1 cellular context compared by ENCODE assay signal in genomic region chr2:10762651-10763460, GRCh38.
TF ChIP-seq lines count a peak whose summit lies in the region.

No MANE protein-coding gene starts in this region.

TF ChIP-seq in K562, 482 proteins besides CTCF, POLR2A, EP300 and RAD21 (continued from another document):
- TF ChIP-seq VEZF1 (CRISPR knock-in tag; IDR thresholded peaks at IDR 0.05) (peak; percentile 32; the same call in 1 of the 2 replicates), MNT (conservative IDR thresholded peaks at IDR 0.05) (peak in 1 of 2 experiments; percentile 74; a peak in 3 of 4 replicates), ZNF263 (CRISPR knock-in tag; IDR thresholded peaks at IDR 0.05; ENCODE audit: borderline replicate concordance) (peak; percentile 98), GABPA (tag; conservative IDR thresholded peaks at IDR 0.05; ENCODE audit: low read depth) (no peak), ATF7 (IDR thresholded peaks at IDR 0.05) (0 out of 2 replicates have a peak, but pooled peaks have one; percentile 20), SIRT6 (IDR thresholded peaks at IDR 0.05; ENCODE audit: low read depth, low read length) (no peak), CXXC5 (CRISPR knock-in tag; IDR thresholded peaks at IDR 0.05) (no peak), EGR1 (conservative IDR thresholded peaks at IDR 0.05) (peak; percentile 88), BHLHE40 (IDR thresholded peaks at IDR 0.05; ENCODE audit: low read length) (peak; percentile 67; the same call in 1 of the 2 replicates), KLF1 (tag; IDR thresholded peaks at IDR 0.05) (no peak), ZC3H11A (IDR thresholded peaks at IDR 0.05; ENCODE audit: low read depth, low read length) (no peak), ZFP1 (CRISPR knock-in tag; IDR thresholded peaks at IDR 0.05) (no peak), SMARCA4 (IDR thresholded peaks at IDR 0.05) (no peak), BRF2 (IDR thresholded peaks at IDR 0.05; ENCODE audit: borderline replicate concordance, insufficient read depth, insufficient read length) (no peak), L3MBTL2 (IDR thresholded peaks at IDR 0.05) (peak; percentile 32; the same call in 1 of the 2 replicates), KLF16 (IDR thresholded peaks at IDR 0.05) (peak; percentile 31; the same call in 1 of the 2 replicates), MAZ (CRISPR knock-in tag; conservative IDR thresholded peaks at IDR 0.05 in 1 of 2, IDR thresholded peaks at IDR 0.05 in 1 of 2) (0 out of 4 replicates have a peak, but pooled peaks of 1 of the 2 experiments have one; percentile 12), ZFP36 (IDR thresholded peaks at IDR 0.05; ENCODE audit: low read depth, low read length, partially characterized antibody) (peak; percentile 6), ZNF445 (CRISPR knock-in tag; IDR thresholded peaks at IDR 0.05; ENCODE audit: low read depth) (no peak), ATF1 (CRISPR knock-in tag; IDR thresholded peaks at IDR 0.05) (no peak), ATF1 (tag; IDR thresholded peaks at IDR 0.05) (peak; percentile 45; the same call in 1 of the 2 replicates)
- TF ChIP-seq, protein P1, sequence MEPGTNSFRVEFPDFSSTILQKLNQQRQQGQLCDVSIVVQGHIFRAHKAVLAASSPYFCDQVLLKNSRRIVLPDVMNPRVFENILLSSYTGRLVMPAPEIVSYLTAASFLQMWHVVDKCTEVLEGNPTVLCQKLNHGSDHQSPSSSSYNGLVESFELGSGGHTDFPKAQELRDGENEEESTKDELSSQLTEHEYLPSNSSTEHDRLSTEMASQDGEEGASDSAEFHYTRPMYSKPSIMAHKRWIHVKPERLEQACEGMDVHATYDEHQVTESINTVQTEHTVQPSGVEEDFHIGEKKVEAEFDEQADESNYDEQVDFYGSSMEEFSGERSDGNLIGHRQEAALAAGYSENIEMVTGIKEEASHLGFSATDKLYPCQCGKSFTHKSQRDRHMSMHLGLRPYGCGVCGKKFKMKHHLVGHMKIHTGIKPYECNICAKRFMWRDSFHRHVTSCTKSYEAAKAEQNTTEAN (CRISPR knock-in tag; IDR thresholded peaks at IDR 0.05): no peak
- TF ChIP-seq, protein P2, sequence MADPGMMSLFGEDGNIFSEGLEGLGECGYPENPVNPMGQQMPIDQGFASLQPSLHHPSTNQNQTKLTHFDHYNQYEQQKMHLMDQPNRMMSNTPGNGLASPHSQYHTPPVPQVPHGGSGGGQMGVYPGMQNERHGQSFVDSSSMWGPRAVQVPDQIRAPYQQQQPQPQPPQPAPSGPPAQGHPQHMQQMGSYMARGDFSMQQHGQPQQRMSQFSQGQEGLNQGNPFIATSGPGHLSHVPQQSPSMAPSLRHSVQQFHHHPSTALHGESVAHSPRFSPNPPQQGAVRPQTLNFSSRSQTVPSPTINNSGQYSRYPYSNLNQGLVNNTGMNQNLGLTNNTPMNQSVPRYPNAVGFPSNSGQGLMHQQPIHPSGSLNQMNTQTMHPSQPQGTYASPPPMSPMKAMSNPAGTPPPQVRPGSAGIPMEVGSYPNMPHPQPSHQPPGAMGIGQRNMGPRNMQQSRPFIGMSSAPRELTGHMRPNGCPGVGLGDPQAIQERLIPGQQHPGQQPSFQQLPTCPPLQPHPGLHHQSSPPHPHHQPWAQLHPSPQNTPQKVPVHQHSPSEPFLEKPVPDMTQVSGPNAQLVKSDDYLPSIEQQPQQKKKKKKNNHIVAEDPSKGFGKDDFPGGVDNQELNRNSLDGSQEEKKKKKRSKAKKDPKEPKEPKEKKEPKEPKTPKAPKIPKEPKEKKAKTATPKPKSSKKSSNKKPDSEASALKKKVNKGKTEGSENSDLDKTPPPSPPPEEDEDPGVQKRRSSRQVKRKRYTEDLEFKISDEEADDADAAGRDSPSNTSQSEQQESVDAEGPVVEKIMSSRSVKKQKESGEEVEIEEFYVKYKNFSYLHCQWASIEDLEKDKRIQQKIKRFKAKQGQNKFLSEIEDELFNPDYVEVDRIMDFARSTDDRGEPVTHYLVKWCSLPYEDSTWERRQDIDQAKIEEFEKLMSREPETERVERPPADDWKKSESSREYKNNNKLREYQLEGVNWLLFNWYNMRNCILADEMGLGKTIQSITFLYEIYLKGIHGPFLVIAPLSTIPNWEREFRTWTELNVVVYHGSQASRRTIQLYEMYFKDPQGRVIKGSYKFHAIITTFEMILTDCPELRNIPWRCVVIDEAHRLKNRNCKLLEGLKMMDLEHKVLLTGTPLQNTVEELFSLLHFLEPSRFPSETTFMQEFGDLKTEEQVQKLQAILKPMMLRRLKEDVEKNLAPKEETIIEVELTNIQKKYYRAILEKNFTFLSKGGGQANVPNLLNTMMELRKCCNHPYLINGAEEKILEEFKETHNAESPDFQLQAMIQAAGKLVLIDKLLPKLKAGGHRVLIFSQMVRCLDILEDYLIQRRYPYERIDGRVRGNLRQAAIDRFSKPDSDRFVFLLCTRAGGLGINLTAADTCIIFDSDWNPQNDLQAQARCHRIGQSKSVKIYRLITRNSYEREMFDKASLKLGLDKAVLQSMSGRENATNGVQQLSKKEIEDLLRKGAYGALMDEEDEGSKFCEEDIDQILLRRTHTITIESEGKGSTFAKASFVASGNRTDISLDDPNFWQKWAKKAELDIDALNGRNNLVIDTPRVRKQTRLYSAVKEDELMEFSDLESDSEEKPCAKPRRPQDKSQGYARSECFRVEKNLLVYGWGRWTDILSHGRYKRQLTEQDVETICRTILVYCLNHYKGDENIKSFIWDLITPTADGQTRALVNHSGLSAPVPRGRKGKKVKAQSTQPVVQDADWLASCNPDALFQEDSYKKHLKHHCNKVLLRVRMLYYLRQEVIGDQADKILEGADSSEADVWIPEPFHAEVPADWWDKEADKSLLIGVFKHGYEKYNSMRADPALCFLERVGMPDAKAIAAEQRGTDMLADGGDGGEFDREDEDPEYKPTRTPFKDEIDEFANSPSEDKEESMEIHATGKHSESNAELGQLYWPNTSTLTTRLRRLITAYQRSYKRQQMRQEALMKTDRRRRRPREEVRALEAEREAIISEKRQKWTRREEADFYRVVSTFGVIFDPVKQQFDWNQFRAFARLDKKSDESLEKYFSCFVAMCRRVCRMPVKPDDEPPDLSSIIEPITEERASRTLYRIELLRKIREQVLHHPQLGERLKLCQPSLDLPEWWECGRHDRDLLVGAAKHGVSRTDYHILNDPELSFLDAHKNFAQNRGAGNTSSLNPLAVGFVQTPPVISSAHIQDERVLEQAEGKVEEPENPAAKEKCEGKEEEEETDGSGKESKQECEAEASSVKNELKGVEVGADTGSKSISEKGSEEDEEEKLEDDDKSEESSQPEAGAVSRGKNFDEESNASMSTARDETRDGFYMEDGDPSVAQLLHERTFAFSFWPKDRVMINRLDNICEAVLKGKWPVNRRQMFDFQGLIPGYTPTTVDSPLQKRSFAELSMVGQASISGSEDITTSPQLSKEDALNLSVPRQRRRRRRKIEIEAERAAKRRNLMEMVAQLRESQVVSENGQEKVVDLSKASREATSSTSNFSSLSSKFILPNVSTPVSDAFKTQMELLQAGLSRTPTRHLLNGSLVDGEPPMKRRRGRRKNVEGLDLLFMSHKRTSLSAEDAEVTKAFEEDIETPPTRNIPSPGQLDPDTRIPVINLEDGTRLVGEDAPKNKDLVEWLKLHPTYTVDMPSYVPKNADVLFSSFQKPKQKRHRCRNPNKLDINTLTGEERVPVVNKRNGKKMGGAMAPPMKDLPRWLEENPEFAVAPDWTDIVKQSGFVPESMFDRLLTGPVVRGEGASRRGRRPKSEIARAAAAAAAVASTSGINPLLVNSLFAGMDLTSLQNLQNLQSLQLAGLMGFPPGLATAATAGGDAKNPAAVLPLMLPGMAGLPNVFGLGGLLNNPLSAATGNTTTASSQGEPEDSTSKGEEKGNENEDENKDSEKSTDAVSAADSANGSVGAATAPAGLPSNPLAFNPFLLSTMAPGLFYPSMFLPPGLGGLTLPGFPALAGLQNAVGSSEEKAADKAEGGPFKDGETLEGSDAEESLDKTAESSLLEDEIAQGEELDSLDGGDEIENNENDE (IDR thresholded peaks at IDR 0.05; ENCODE audit: low read depth, low read length): no peak
- TF ChIP-seq, protein P3, sequence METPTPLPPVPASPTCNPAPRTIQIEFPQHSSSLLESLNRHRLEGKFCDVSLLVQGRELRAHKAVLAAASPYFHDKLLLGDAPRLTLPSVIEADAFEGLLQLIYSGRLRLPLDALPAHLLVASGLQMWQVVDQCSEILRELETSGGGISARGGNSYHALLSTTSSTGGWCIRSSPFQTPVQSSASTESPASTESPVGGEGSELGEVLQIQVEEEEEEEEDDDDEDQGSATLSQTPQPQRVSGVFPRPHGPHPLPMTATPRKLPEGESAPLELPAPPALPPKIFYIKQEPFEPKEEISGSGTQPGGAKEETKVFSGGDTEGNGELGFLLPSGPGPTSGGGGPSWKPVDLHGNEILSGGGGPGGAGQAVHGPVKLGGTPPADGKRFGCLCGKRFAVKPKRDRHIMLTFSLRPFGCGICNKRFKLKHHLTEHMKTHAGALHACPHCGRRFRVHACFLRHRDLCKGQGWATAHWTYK (CRISPR knock-in tag; IDR thresholded peaks at IDR 0.05): no peak
- TF ChIP-seq, protein P4, sequence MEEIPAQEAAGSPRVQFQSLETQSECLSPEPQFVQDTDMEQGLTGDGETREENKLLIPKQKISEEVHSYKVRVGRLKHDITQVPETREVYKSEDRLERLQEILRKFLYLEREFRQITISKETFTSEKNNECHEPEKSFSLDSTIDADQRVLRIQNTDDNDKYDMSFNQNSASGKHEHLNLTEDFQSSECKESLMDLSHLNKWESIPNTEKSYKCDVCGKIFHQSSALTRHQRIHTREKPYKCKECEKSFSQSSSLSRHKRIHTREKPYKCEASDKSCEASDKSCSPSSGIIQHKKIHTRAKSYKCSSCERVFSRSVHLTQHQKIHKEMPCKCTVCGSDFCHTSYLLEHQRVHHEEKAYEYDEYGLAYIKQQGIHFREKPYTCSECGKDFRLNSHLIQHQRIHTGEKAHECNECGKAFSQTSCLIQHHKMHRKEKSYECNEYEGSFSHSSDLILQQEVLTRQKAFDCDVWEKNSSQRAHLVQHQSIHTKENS (CRISPR knock-in tag; IDR thresholded peaks at IDR 0.05): no peak
- TF ChIP-seq, protein P5, sequence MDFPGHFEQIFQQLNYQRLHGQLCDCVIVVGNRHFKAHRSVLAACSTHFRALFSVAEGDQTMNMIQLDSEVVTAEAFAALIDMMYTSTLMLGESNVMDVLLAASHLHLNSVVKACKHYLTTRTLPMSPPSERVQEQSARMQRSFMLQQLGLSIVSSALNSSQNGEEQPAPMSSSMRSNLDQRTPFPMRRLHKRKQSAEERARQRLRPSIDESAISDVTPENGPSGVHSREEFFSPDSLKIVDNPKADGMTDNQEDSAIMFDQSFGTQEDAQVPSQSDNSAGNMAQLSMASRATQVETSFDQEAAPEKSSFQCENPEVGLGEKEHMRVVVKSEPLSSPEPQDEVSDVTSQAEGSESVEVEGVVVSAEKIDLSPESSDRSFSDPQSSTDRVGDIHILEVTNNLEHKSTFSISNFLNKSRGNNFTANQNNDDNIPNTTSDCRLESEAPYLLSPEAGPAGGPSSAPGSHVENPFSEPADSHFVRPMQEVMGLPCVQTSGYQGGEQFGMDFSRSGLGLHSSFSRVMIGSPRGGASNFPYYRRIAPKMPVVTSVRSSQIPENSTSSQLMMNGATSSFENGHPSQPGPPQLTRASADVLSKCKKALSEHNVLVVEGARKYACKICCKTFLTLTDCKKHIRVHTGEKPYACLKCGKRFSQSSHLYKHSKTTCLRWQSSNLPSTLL (IDR thresholded peaks at IDR 0.05): no peak
- TF ChIP-seq, protein P6, sequence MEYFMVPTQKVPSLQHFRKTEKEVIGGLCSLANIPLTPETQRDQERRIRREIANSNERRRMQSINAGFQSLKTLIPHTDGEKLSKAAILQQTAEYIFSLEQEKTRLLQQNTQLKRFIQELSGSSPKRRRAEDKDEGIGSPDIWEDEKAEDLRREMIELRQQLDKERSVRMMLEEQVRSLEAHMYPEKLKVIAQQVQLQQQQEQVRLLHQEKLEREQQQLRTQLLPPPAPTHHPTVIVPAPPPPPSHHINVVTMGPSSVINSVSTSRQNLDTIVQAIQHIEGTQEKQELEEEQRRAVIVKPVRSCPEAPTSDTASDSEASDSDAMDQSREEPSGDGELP (CRISPR knock-in tag; IDR thresholded peaks at IDR 0.05; ENCODE audit: borderline replicate concordance): peak; percentile 53; the same call in 1 of the 2 replicates
- TF ChIP-seq, protein P7, sequence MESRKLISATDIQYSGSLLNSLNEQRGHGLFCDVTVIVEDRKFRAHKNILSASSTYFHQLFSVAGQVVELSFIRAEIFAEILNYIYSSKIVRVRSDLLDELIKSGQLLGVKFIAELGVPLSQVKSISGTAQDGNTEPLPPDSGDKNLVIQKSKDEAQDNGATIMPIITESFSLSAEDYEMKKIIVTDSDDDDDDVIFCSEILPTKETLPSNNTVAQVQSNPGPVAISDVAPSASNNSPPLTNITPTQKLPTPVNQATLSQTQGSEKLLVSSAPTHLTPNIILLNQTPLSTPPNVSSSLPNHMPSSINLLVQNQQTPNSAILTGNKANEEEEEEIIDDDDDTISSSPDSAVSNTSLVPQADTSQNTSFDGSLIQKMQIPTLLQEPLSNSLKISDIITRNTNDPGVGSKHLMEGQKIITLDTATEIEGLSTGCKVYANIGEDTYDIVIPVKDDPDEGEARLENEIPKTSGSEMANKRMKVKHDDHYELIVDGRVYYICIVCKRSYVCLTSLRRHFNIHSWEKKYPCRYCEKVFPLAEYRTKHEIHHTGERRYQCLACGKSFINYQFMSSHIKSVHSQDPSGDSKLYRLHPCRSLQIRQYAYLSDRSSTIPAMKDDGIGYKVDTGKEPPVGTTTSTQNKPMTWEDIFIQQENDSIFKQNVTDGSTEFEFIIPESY (CRISPR knock-in tag; IDR thresholded peaks at IDR 0.05): no peak
